Comparison of ENCODE assay signal across 27 cellular contexts in genomic region chr12:46692606-46693005, GRCh38.
"Had no signal": no experiment of that assay in that cellular context is flagged by ENCODE, and none has a peak within 500 bp of the region (broad histone marks: within the 10 kb centered on the region; RNA-seq: fewer than 3 reads in every experiment).

No MANE protein-coding gene starts in this region.

- DNase-seq: colonic mucosa; effector CD8-positive, alpha-beta T cell; foreskin keratinocyte; glutamatergic neuron; hypothalamus; immature natural killer cell; islet precursor cell; left ventricle myocardium superior; lower lobe of right lung; naive B cell; right cardiac atrium; sigmoid colon; stimulated activated CD4-positive, alpha-beta T cell treated with anti-CD3 and anti-CD28 coated beads, Interleukin-2, amount 100 ng/mL, for 24 hours; stimulated activated CD4-positive, alpha-beta T cell treated with anti-CD3 and anti-CD28 coated beads, Interleukin-4, amount 100 ng/mL, for 24 hours; stimulated activated naive CD4-positive, alpha-beta T cell treated with Interleukin-2 at 50 U/mL for 16 hours; stomach; testis; tibial artery had no signal

- H3K9me3 ChIP-seq: colonic mucosa, lower lobe of right lung, prostate gland, testis had no signal

- H3K27ac ChIP-seq: colonic mucosa, esophagus muscularis mucosa, foreskin keratinocyte, lower lobe of right lung, neutrophil, parathyroid adenoma, prostate gland, sigmoid colon, stomach, testis, tibial artery had no signal

- H3K79me2 ChIP-seq: parathyroid adenoma had no signal

- H3K9me3 Mint-ChIP-seq: type B pancreatic cell had no signal

- H3K27ac Mint-ChIP-seq: dendritic cell treated with granulocyte-macrophage colony-stimulating factor and Interleukin-4, amounts not matched to agents 40 ng/mL and 50 ng/mL, for 4 days; immature natural killer cell; naive B cell; natural killer cell treated with Interleukin-12 subunit alpha and Interleukin-12 subunit beta and Interleukin-15 and Interleukin-18, amount 100 ng/mL, for 72 hours; stimulated activated effector memory CD8-positive, alpha-beta T cell treated with anti-CD3 and anti-CD28 coated beads, Interleukin-12 subunit alpha, Interleukin-12 subunit beta, amount 100 ng/mL, for 72 hours; type B pancreatic cell had no signal

- H3K4me3 ChIP-seq: colonic mucosa, esophagus muscularis mucosa, lower lobe of right lung, prostate gland, sigmoid colon, stomach, testis, tibial artery had no signal

- H3K36me3 Mint-ChIP-seq: stimulated activated effector memory CD8-positive, alpha-beta T cell treated with anti-CD3 and anti-CD28 coated beads, Interleukin-12 subunit alpha, Interleukin-12 subunit beta, amount 100 ng/mL, for 72 hours; type B pancreatic cell had no signal

- H3K4me1 Mint-ChIP-seq: immature natural killer cell; naive B cell; neural crest cell; stimulated activated effector memory CD8-positive, alpha-beta T cell treated with anti-CD3 and anti-CD28 coated beads, Interleukin-12 subunit alpha, Interleukin-12 subunit beta, amount 100 ng/mL, for 72 hours had no signal

- H3K4me1 ChIP-seq: colonic mucosa, esophagus muscularis mucosa, foreskin keratinocyte, lower lobe of right lung, parathyroid adenoma, prostate gland, sigmoid colon, stomach, testis had no signal

- ATAC-seq: foreskin keratinocyte; left ventricle myocardium superior; lower lobe of right lung; natural killer cell treated with Interleukin-12 subunit alpha and Interleukin-12 subunit beta and Interleukin-15 and Interleukin-18, amount 100 ng/mL, for 72 hours; right cardiac atrium; stimulated activated effector memory CD8-positive, alpha-beta T cell treated with anti-CD3 and anti-CD28 coated beads, Interleukin-12 subunit alpha, Interleukin-12 subunit beta, amount 100 ng/mL, for 72 hours had no signal

- H3K4me3 Mint-ChIP-seq: dendritic cell treated with granulocyte-macrophage colony-stimulating factor and Interleukin-4, amounts not matched to agents 40 ng/mL and 50 ng/mL, for 4 days; immature natural killer cell; naive B cell; natural killer cell treated with Interleukin-12 subunit alpha and Interleukin-12 subunit beta and Interleukin-15 and Interleukin-18, amount 100 ng/mL, for 72 hours; neural crest cell; stimulated activated effector memory CD8-positive, alpha-beta T cell treated with anti-CD3 and anti-CD28 coated beads, Interleukin-12 subunit alpha, Interleukin-12 subunit beta, amount 100 ng/mL, for 72 hours; type B pancreatic cell had no signal

- H3K27me3 ChIP-seq: colonic mucosa, esophagus muscularis mucosa, foreskin keratinocyte, neutrophil, sigmoid colon, stomach, testis, tibial artery had no signal

- H3K36me3 ChIP-seq: colonic mucosa, esophagus muscularis mucosa, lower lobe of right lung, neutrophil, prostate gland, sigmoid colon, stomach, tibial artery had no signal

- H2AFZ ChIP-seq: parathyroid adenoma had no signal

- H3K9ac ChIP-seq: parathyroid adenoma had no signal

- H3K27me3 Mint-ChIP-seq: dendritic cell treated with granulocyte-macrophage colony-stimulating factor and Interleukin-4, amounts not matched to agents 40 ng/mL and 50 ng/mL, for 4 days; natural killer cell treated with Interleukin-12 subunit alpha and Interleukin-12 subunit beta and Interleukin-15 and Interleukin-18, amount 100 ng/mL, for 72 hours; type B pancreatic cell had no signal
